9 cellular contexts compared by ENCODE assay signal in the genomic region with DNA sequence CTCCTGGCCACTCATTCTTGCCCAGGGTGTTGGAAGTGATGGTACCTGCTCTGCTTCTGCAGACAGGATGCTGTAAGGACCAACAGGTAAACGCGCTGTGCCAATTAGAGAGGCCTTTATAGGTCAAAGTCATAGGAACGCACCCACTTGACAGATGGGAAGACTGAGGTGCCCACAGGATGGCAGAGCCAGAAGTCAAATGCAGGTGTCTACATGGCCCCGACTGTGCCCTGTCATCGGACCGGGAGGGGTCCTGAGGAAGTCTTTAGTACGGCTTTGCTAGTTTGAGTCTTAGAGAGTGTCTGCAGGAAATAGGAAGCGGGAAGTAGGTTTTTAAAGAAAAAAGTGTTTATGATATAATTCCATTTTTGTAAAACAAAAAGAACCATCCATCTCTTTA. TPM values are rescaled to one million over a fixed set of nuclear protein-coding genes. Genes with fewer than 3 reads are reported as not detected.
DNase-seq lines count a peak whose midpoint lies in the region; ATAC-seq and TF ChIP-seq lines count a peak whose summit lies in the region.
"Had no signal": no experiment of that assay in that cellular context is flagged by ENCODE, and none has a peak within 500 bp of the region (broad histone marks: within the 10 kb centered on the region; RNA-seq: fewer than 3 reads in every experiment).

No MANE protein-coding gene starts in this region.

- H3K27me3 ChIP-seq in left lung (no peaks in the 10 kb centered on the region), stomach (no peaks in the 10 kb centered on the region)

- H3K9me3 ChIP-seq in left lung (no peaks in the 10 kb centered on the region), stomach (no peaks in the 10 kb centered on the region)

- CTCF ChIA-PET in activated CD4-positive, alpha-beta T cell treated with anti-CD3 and anti-CD28 coated beads for 36 hours (lab: Charles Lee) = interaction anchor here (1.0 to 1.1 kb wide), 2 partner anchors 55 to 72 kb away, joined by 3 to 4 read pairs; no protein-coding TSS in a partner anchor

- no peak for TF ChIP-seq POLR2A in stomach (IDR thresholded peaks at IDR 0.05)

- no peaks in the 10 kb centered on the region for H3K27me3 Mint-ChIP-seq in activated CD4-positive, alpha-beta T cell treated with anti-CD3 and anti-CD28 coated beads for 36 hours
- H3K27me3 Mint-ChIP-seq in activated naive CD8-positive, alpha-beta T cell treated with anti-CD3 and anti-CD28 coated beads, Interleukin-2, amount 50 U/mL, for 24 hours = no peaks in the 10 kb centered on the region

- WGBS in stomach, 5 donors = 86 to 92% (median 90%) methylated on average over 8 of the region's 8 CpGs

- POLR2A ChIA-PET in activated CD4-positive, alpha-beta T cell treated with anti-CD3 and anti-CD28 coated beads for 36 hours (lab: Charles Lee) = no interaction called here

- no peak for DNase-seq in activated CD4-positive, alpha-beta T cell treated with anti-CD3 and anti-CD28 coated beads for 36 hours
- DNase-seq in activated CD4-positive, alpha-beta T cell treated with anti-CD3 and anti-CD28 coated beads for 48 hours = no peak
- DNase-seq in activated naive CD8-positive, alpha-beta T cell treated with anti-CD3 and anti-CD28 coated beads, Interleukin-2, amount 50 U/mL, for 24 hours = no peak
- no peak for DNase-seq in left lung
- DNase-seq in stomach = no peak
- DNase-seq in foreskin fibroblast = no peak
- DNase-seq in stimulated activated CD4-positive, alpha-beta T cell treated with anti-CD3 and anti-CD28 coated beads, Interleukin-15, amount 100 ng/mL, for 24 hours = no peak

- H3K4me3 ChIP-seq in left lung = no peak overlapping the region
- no peak overlapping the region for H3K4me3 ChIP-seq in stomach
- no peak overlapping the region for H3K4me3 ChIP-seq in foreskin fibroblast (ENCODE audit: low read depth in 1 of 2, low read length in 2 of 2)

- H3K4me1 ChIP-seq in left lung = peaks cover 59 to 92% of the 10 kb centered on the region in 2 donors
- peaks cover 75 to 98% (median 87%) of the 10 kb centered on the region in 4 donors for H3K4me1 ChIP-seq in stomach

- TF ChIP-seq CTCF in left lung (IDR thresholded peaks at IDR 0.05) (no peak), stomach (IDR thresholded peaks at IDR 0.05) (no peak), foreskin fibroblast (IDR thresholded peaks at IDR 0.05; ENCODE audit: low read depth, low read length) (no peak)

- peaks cover 0 to 15% of the 10 kb centered on the region in 2 donors for H3K36me3 ChIP-seq in left lung
- H3K36me3 ChIP-seq in stomach = peaks cover 0 to 8% (median 0%) of the 10 kb centered on the region in 4 donors

- peaks cover 72% of the 10 kb centered on the region for H3K4me1 Mint-ChIP-seq in activated CD4-positive, alpha-beta T cell treated with anti-CD3 and anti-CD28 coated beads for 36 hours
- H3K4me1 Mint-ChIP-seq in activated naive CD8-positive, alpha-beta T cell treated with anti-CD3 and anti-CD28 coated beads, Interleukin-2, amount 50 U/mL, for 24 hours = peaks cover 60% of the 10 kb centered on the region

- intact Hi-C loops in activated CD4-positive, alpha-beta T cell treated with anti-CD3 and anti-CD28 coated beads for 36 hours (cut with DNase I, micrococcal nuclease) = no loop called here
- intact Hi-C loops in left lung (cut with DNase I) (no loop called here), stomach (cut with DNase I; ENCODE audit: low total_unique reads) (no loop called here)

- no peak for ATAC-seq in activated CD4-positive, alpha-beta T cell treated with anti-CD3 and anti-CD28 coated beads for 36 hours
- ATAC-seq in activated naive CD8-positive, alpha-beta T cell treated with anti-CD3 and anti-CD28 coated beads, Interleukin-2, amount 50 U/mL, for 24 hours = no peak
- ATAC-seq in left lung = no peak
- no peak for ATAC-seq in GM19397 (IDR thresholded peaks at IDR 0.05; ENCODE audit: unreplicated experiment)

- TF ChIP-seq EP300 in stomach (IDR thresholded peaks at IDR 0.05) = no peak

- H3K9me3 Mint-ChIP-seq in activated CD4-positive, alpha-beta T cell treated with anti-CD3 and anti-CD28 coated beads for 36 hours (ENCODE audit: low read depth) = no peaks in the 10 kb centered on the region
- no peaks in the 10 kb centered on the region for H3K9me3 Mint-ChIP-seq in activated naive CD8-positive, alpha-beta T cell treated with anti-CD3 and anti-CD28 coated beads, Interleukin-2, amount 50 U/mL, for 24 hours
- H3K9me3 Mint-ChIP-seq: activated T-helper 2 cell treated with anti-CD3 and anti-CD28 coated beads, Interferon-gamma antibody, Interleukin-2, Interleukin-4, amounts not matched to agents 10 μg/mL and 5 μg/mL and 100 μg/mL, durations not matched to agents 14 hours and 24 hours and 36 hours had no signal

- H3K27ac ChIP-seq in left lung (peak overlapping the region; percentile 74 to 84), stomach (peak overlapping the region; percentile 6 to 86 (median 79))

- H3K36me3 Mint-ChIP-seq in activated CD4-positive, alpha-beta T cell treated with anti-CD3 and anti-CD28 coated beads for 36 hours (ENCODE audit: low read depth) = peaks cover 21% of the 10 kb centered on the region
- H3K36me3 Mint-ChIP-seq in activated naive CD8-positive, alpha-beta T cell treated with anti-CD3 and anti-CD28 coated beads, Interleukin-2, amount 50 U/mL, for 24 hours (ENCODE audit: low read depth) = peaks cover 12% of the 10 kb centered on the region

- H3K27ac Mint-ChIP-seq in activated CD4-positive, alpha-beta T cell treated with anti-CD3 and anti-CD28 coated beads for 36 hours = peak overlapping the region; percentile 39
- H3K27ac Mint-ChIP-seq in activated naive CD8-positive, alpha-beta T cell treated with anti-CD3 and anti-CD28 coated beads, Interleukin-2, amount 50 U/mL, for 24 hours = peak overlapping the region; percentile 86

- no peak overlapping the region for H3K4me3 Mint-ChIP-seq in activated CD4-positive, alpha-beta T cell treated with anti-CD3 and anti-CD28 coated beads for 36 hours
- H3K4me3 Mint-ChIP-seq in activated naive CD8-positive, alpha-beta T cell treated with anti-CD3 and anti-CD28 coated beads, Interleukin-2, amount 50 U/mL, for 24 hours = no peak overlapping the region

RNA-seq across cellular contexts. Expression of gene HK1, which starts 57.3 kb away (rescaled TPM):
- 100 to 1,000 TPM; 258 to 261 TPM for total RNA-seq in activated CD4-positive, alpha-beta T cell treated with anti-CD3 and anti-CD28 coated beads for 36 hours
- total RNA-seq in left lung = 100 to 1,000 TPM in 1 of 2 donors, 10 to 100 TPM in 1; 88.8 to 126 TPM
- 10 to 100 TPM; 32.7 to 60.9 (median 54.5) TPM for total RNA-seq in stomach
- 10 to 100 TPM; 42.6 to 48.0 (median 43.7) TPM for polyA plus RNA-seq in stomach
